Comparison of ENCODE assay signal across 23 cellular contexts in the genomic region with DNA sequence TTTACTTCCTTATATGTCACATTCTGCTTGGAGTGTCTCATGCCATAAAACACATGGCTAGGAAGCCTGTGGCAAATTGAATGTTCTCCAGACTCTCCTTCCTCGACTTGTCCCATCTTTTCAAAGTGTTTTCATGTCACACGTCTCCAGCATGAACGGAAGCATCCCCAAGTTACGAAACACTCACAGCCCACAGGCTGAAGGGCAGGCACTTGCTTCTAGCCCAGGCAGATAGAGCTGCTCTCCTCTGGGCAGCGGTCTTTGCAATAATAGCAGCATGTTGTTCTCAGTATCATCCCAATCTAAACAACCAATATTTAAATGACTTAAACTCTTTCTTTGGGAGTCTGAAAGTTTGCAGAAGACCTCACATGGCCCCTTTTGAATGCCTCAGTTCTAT.
"Had no signal": no experiment of that assay in that cellular context is flagged by ENCODE, and none has a peak within 500 bp of the region (broad histone marks: within the 10 kb centered on the region; RNA-seq: fewer than 3 reads in every experiment).

No MANE protein-coding gene starts in this region.

- H3K4me3 ChIP-seq: colonic mucosa, dorsolateral prefrontal cortex, gastrocnemius medialis, prostate gland, stomach had no signal

- H3K9me3 ChIP-seq: colonic mucosa, gastrocnemius medialis, prostate gland had no signal

- H3K4me1 ChIP-seq: colonic mucosa, gastrocnemius medialis, prostate gland, stomach had no signal

- DNase-seq: activated B cell treated with CpG ODN at 0.5 μM for 24 hours; activated CD4-positive, alpha-beta T cell treated with anti-CD3 and anti-CD28 coated beads for 4 hours; activated CD4-positive, alpha-beta T cell treated with anti-CD3 and anti-CD28 coated beads, Interleukin-2, amount 50 U/mL, for 48 hours; activated naive CD4-positive, alpha-beta T cell treated with Interleukin-2 at 50 U/mL for 16 hours; activated naive CD8-positive, alpha-beta T cell treated with anti-CD3 and anti-CD28 coated beads for 36 hours; activated T-cell treated with anti-CD3 and anti-CD28 coated beads, Interleukin-2, amount 50 U/mL, for 48 hours; colonic mucosa; dorsolateral prefrontal cortex; effector memory CD8-positive, alpha-beta T cell; gastrocnemius medialis; left cardiac atrium; small intestine; stimulated activated CD4-positive, alpha-beta T cell treated with anti-CD3 and anti-CD28 coated beads, Interleukin-2, amount 100 ng/mL, for 24 hours; stomach; T-helper 1 cell had no signal

- H3K36me3 ChIP-seq: colonic mucosa, gastrocnemius medialis, prostate gland, stomach had no signal

- ATAC-seq: effector memory CD8-positive, alpha-beta T cell; esophagus mucosa; gastrocnemius medialis; natural killer cell treated with Interleukin-12 subunit alpha and Interleukin-12 subunit beta and Interleukin-15 and Interleukin-18, amount 100 ng/mL, for 72 hours; SK-N-SH treated with all-trans-retinoic acid at 6 μM for 48 hours; stimulated activated memory B cell treated with anti-CD40 and anti-IgM and Interleukin-4, amounts not matched to agents 10 μg/mL and 1 μg/mL and 100 μg/mL, for 72 hours had no signal

- H3K27me3 ChIP-seq: colonic mucosa, dorsolateral prefrontal cortex, gastrocnemius medialis, stomach had no signal

- FAIRE-seq: astrocyte, endothelial cell of umbilical vein, islet of Langerhans, small intestine had no signal

- H3K27ac ChIP-seq: colonic mucosa, dorsolateral prefrontal cortex, gastrocnemius medialis, prostate gland, stomach had no signal
